ENCODE assay signal across 12 cellular contexts in the genomic region with DNA sequence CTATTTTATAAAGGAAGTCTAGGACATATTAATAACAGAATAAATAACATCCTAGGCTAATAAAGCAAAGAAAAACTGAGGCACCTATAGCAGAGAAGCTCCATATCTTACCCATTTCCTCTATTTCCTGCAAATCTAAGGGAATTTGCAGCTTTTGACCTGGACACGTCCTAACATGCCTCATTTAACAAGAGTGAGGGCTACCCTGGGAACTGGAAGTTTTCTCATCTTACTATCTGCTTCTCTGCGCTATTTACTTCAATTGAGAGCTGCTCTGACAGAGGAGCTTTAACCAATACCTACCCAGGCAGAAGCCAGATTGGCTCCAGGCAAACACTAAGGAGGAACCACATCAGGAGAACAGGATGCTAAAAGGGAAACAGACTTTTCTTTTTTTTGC. TPM values are rescaled to one million over a fixed set of nuclear protein-coding genes. Genes with fewer than 3 reads are reported as not detected.
DNase-seq lines count a peak whose midpoint lies in the region; TF ChIP-seq lines count a peak whose summit lies in the region.
"Had no signal": no experiment of that assay in that cellular context is flagged by ENCODE, and none has a peak within 500 bp of the region (broad histone marks: within the 10 kb centered on the region; RNA-seq: fewer than 3 reads in every experiment).

No MANE protein-coding gene starts in this region.

- peak overlapping the region; percentile 39 for H3K27ac ChIP-seq in SJSA1
- H3K27ac ChIP-seq in rectal smooth muscle tissue (ENCODE audit: low read depth, low read length) = peak overlapping the region; percentile 65
- H3K27ac ChIP-seq: SK-N-MC had no signal

- H3K27ac Mint-ChIP-seq in Calu3 (ENCODE audit: unreplicated experiment) = peak overlapping the region; percentile 47
- H3K27ac Mint-ChIP-seq in activated naive CD8-positive, alpha-beta T cell treated with anti-CD3 and anti-CD28 coated beads for 36 hours = no peak overlapping the region

- H3K4me3 Mint-ChIP-seq in Calu3 (ENCODE audit: low read depth, unreplicated experiment) = peak overlapping the region; percentile 53
- no peak overlapping the region for H3K4me3 Mint-ChIP-seq in activated naive CD8-positive, alpha-beta T cell treated with anti-CD3 and anti-CD28 coated beads for 36 hours
- H3K4me3 Mint-ChIP-seq: activated T-cell treated with anti-CD3 and anti-CD28 coated beads, Interleukin-2, amount 50 U/mL, for 4 hours had no signal

- BruUV-seq in Calu3 (replicated peaks; lab: Mats Ljungman, UMichigan) = no TSS peak

- H3K4me3 ChIP-seq in SJSA1 (no peak overlapping the region), fibroblast of the aortic adventitia (ENCODE audit: low read depth, low read length) (peak overlapping the region; percentile 51), rectal smooth muscle tissue (ENCODE audit: low read length) (no peak overlapping the region)
- H3K4me3 ChIP-seq: SK-N-MC had no signal

- TF ChIP-seq CTCF in Calu3 (IDR thresholded peaks at IDR 0.05; ENCODE audit: unreplicated experiment) = no peak
- no peak for TF ChIP-seq CTCF in fibroblast of the aortic adventitia (IDR thresholded peaks at IDR 0.05; ENCODE audit: insufficient read depth, low read length)

- peaks cover 48% of the 10 kb centered on the region for H3K4me1 ChIP-seq in SJSA1 (replicated peaks)
- H3K4me1 ChIP-seq in rectal smooth muscle tissue (ENCODE audit: control insufficient read depth, insufficient read depth, low read length) = peaks cover 29% of the 10 kb centered on the region

- H3K4me1 Mint-ChIP-seq in Calu3 (ENCODE audit: low read depth, unreplicated experiment) = peaks cover 45% of the 10 kb centered on the region
- H3K4me1 Mint-ChIP-seq in activated naive CD8-positive, alpha-beta T cell treated with anti-CD3 and anti-CD28 coated beads for 36 hours = peaks cover 56% of the 10 kb centered on the region

- intact Hi-C loops in Calu3 (cut with micrococcal nuclease; ENCODE audit: unreplicated experiment) = loop anchor here (2.0 kb wide), 1 partner anchor 33 kb away; no protein-coding TSS in a partner anchor

- H3K27me3 ChIP-seq in SJSA1 (replicated peaks) (no peaks in the 10 kb centered on the region), rectal smooth muscle tissue (ENCODE audit: control insufficient read depth, insufficient read depth, low read length) (no peaks in the 10 kb centered on the region)

- H3K9me3 ChIP-seq in SJSA1 (replicated peaks) = no peaks in the 10 kb centered on the region

- H3K27me3 Mint-ChIP-seq in Calu3 (ENCODE audit: unreplicated experiment) = no peaks in the 10 kb centered on the region
- H3K27me3 Mint-ChIP-seq in activated naive CD8-positive, alpha-beta T cell treated with anti-CD3 and anti-CD28 coated beads for 36 hours = no peaks in the 10 kb centered on the region

- DNase-seq in Calu3 (no peak), SJSA1 (ENCODE audit: low read depth in 1 of 2, low spot score in 2 of 2) (no peak), fibroblast of the aortic adventitia (ENCODE audit: low read depth) (peak; percentile 50), hepatic stellate cell (ENCODE audit: low spot score) (no peak), NCI-H1048 (lab: John Stamatoyannopoulos, UW) (no peak), NCI-H446 treated with DMSO at 0.1 percent for 48 hours (lab: John Stamatoyannopoulos, UW) (no peak)
- DNase-seq in activated naive CD8-positive, alpha-beta T cell treated with anti-CD3 and anti-CD28 coated beads for 36 hours = no peak
- DNase-seq: activated T-cell treated with anti-CD3 and anti-CD28 coated beads, Interleukin-2, amount 50 U/mL, for 4 hours; NCI-H1694; occipital lobe had no signal

- CTCF ChIA-PET in Calu3 (lab: Charles Lee) = no interaction called here

- H3K9me3 Mint-ChIP-seq in Calu3 (ENCODE audit: low read depth, unreplicated experiment) = no peaks in the 10 kb centered on the region
- no peaks in the 10 kb centered on the region for H3K9me3 Mint-ChIP-seq in activated naive CD8-positive, alpha-beta T cell treated with anti-CD3 and anti-CD28 coated beads for 36 hours
- H3K9me3 Mint-ChIP-seq: activated T-cell treated with anti-CD3 and anti-CD28 coated beads, Interleukin-2, amount 50 U/mL, for 4 hours had no signal

- H3K36me3 Mint-ChIP-seq in Calu3 (ENCODE audit: insufficient read depth, unreplicated experiment) = peaks cover 85% of the 10 kb centered on the region
- peaks cover 81% of the 10 kb centered on the region for H3K36me3 Mint-ChIP-seq in activated naive CD8-positive, alpha-beta T cell treated with anti-CD3 and anti-CD28 coated beads for 36 hours

- H3K9ac ChIP-seq in rectal smooth muscle tissue (ENCODE audit: low read length) = no peak overlapping the region

- H3K36me3 ChIP-seq in SJSA1 (peaks cover 56% of the 10 kb centered on the region), rectal smooth muscle tissue (ENCODE audit: control insufficient read depth, insufficient read depth, low read length) (peaks cover 8% of the 10 kb centered on the region)

RNA-seq across cellular contexts. Expression of gene YBX3, which starts 5.7 kb away (rescaled TPM):
- 295 and 312 TPM in 2 replicates for total RNA-seq in Calu3 (2022)
- total RNA-seq in SJSA1 (2014; rRNA removed; shearing (Covaris generic)) = 95.2 and 104 TPM in 2 replicates
- total RNA-seq in fibroblast of the aortic adventitia (ENCODE audit: low replicate concordance) = 139 and 191 TPM in 2 replicates
- total RNA-seq in activated naive CD8-positive, alpha-beta T cell treated with anti-CD3 and anti-CD28 coated beads for 36 hours = 100 to 1,000 TPM; 276 to 279 TPM

RNA-seq across cellular contexts. Expression of gene STYK1, which starts 43.6 kb away (rescaled TPM):
- total RNA-seq in Calu3 (2022) (8.4 and 10.7 TPM in 2 replicates), fibroblast of the aortic adventitia (ENCODE audit: low replicate concordance) (0.27 TPM in 1 of 2 replicates, not detected in the other)
- total RNA-seq in SJSA1 (2014; rRNA removed; shearing (Covaris generic)) = 5.9 and 6.3 TPM in 2 replicates
- under 1 TPM; 0.46 to 0.56 TPM for total RNA-seq in activated naive CD8-positive, alpha-beta T cell treated with anti-CD3 and anti-CD28 coated beads for 36 hours
